30 cellular contexts compared by ENCODE assay signal in the genomic region with DNA sequence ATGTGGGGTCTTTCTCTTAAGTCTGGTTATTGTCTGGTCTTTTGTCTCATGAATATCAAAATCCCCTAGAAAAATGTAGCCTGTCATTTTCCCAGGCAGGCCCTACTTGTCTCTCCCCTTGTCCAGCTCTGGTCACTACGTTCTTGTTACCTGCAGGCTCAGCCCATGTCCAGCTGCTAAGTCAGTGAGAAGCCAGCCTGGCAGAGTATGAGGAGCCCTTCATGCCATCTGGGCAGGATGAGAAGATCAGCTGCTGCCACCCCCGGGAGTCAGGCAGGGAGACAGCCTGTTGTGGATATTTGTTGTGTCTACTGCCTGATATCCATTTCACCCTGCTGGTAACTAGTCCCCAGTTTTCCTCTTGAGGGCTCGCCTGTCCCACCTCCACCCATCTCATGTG.
"Had no signal": no experiment of that assay in that cellular context is flagged by ENCODE, and none has a peak within 500 bp of the region (broad histone marks: within the 10 kb centered on the region; RNA-seq: fewer than 3 reads in every experiment).

No MANE protein-coding gene starts in this region.

- H3K27ac ChIP-seq: lower lobe of right lung, neural progenitor cell, neutrophil, ovary, skin epidermis, stomach, testis, thyroid gland, transverse colon, upper lobe of left lung, vagina had no signal

- H3K4me3 ChIP-seq: lower lobe of right lung, neural progenitor cell, ovary, skin epidermis, stomach, testis, thyroid gland, transverse colon, upper lobe of left lung, vagina had no signal

- H3K9ac ChIP-seq: neural progenitor cell had no signal

- H3K4me1 Mint-ChIP-seq: naive B cell; natural killer cell; stimulated activated naive B cell treated with anti-CD40 and anti-IgM and Interleukin-4, amounts not matched to agents 10 μg/mL and 1 μg/mL and 100 μg/mL, for 72 hours had no signal

- H3K27me3 ChIP-seq: neutrophil, ovary, testis, thyroid gland, transverse colon, upper lobe of left lung, vagina had no signal

- H3K9me3 Mint-ChIP-seq: mesothelial cell of epicardium, natural killer cell, nephron progenitor cell, neural progenitor cell had no signal

- H3K4me1 ChIP-seq: lower lobe of right lung, neural progenitor cell, stomach, testis, transverse colon, upper lobe of left lung had no signal

- ATAC-seq: left cardiac atrium; left lobe of liver; lower lobe of right lung; natural killer cell; right cardiac atrium; sciatic nerve; stimulated activated naive B cell treated with anti-CD40 and anti-IgM and Interleukin-4, amounts not matched to agents 10 μg/mL and 1 μg/mL and 100 μg/mL, for 72 hours; stimulated activated naive CD8-positive, alpha-beta T cell treated with anti-CD3 and anti-CD28 coated beads, Interleukin-15, Interleukin-2, amounts not matched to agents 100 U/mL and 50 U/mL, for 24 hours had no signal

- H3K9me3 ChIP-seq: lower lobe of right lung, neutrophil, ovary, stomach, testis, thyroid gland, transverse colon, upper lobe of left lung, vagina had no signal

- DNase-seq: hippocampal formation; kidney glomerular epithelial cell; left cardiac atrium; lower lobe of right lung; mammary epithelial cell; mesenchymal stem cell; naive B cell; natural killer cell; nephron progenitor cell; ovary; right cardiac atrium; stimulated activated CD4-positive, alpha-beta T cell treated with anti-CD3 and anti-CD28 coated beads, Interleukin-12 subunit alpha, Interleukin-12 subunit beta, amount 100 ng/mL, for 4 hours; stimulated activated CD4-positive, alpha-beta T cell treated with anti-CD3 and anti-CD28 coated beads, Interleukin-15, amount 100 ng/mL, for 24 hours; stimulated activated CD4-positive, alpha-beta T cell treated with anti-CD3 and anti-CD28 coated beads, Interleukin-2, amount 100 ng/mL, for 24 hours; stimulated activated CD4-positive, alpha-beta T cell treated with anti-CD3 and anti-CD28 coated beads, Interleukin-4, amount 100 ng/mL, for 1 hour; stimulated activated naive B cell treated with anti-CD40 and anti-IgM and Interleukin-4, amounts not matched to agents 10 μg/mL and 1 μg/mL and 100 μg/mL, for 72 hours; stimulated activated naive CD8-positive, alpha-beta T cell treated with anti-CD3 and anti-CD28 coated beads, Interleukin-15, Interleukin-2, amounts not matched to agents 100 U/mL and 50 U/mL, for 24 hours; stomach; testis; thyroid gland; transverse colon; upper lobe of left lung had no signal

- H3K4me2 ChIP-seq: neural progenitor cell had no signal

- H2AFZ ChIP-seq: neural progenitor cell had no signal

- H3K27ac Mint-ChIP-seq: mesothelial cell of epicardium; naive B cell; natural killer cell; nephron progenitor cell; neural progenitor cell; progenitor cell of endocrine pancreas; stimulated activated naive B cell treated with anti-CD40 and anti-IgM and Interleukin-4, amounts not matched to agents 10 μg/mL and 1 μg/mL and 100 μg/mL, for 72 hours had no signal

- H3K36me3 ChIP-seq: lower lobe of right lung, neural progenitor cell, neutrophil, ovary, stomach, thyroid gland, transverse colon, upper lobe of left lung, vagina had no signal

- H3K4me3 Mint-ChIP-seq: mesothelial cell of epicardium; naive B cell; natural killer cell; nephron progenitor cell; neural progenitor cell; stimulated activated naive B cell treated with anti-CD40 and anti-IgM and Interleukin-4, amounts not matched to agents 10 μg/mL and 1 μg/mL and 100 μg/mL, for 72 hours had no signal

- H3K36me3 Mint-ChIP-seq: mesothelial cell of epicardium; naive B cell; natural killer cell; neural progenitor cell; stimulated activated naive B cell treated with anti-CD40 and anti-IgM and Interleukin-4, amounts not matched to agents 10 μg/mL and 1 μg/mL and 100 μg/mL, for 72 hours had no signal
